22 cellular contexts compared by ENCODE assay signal in genomic region chr2:1889099-1889650, GRCh38.
"Had no signal": no experiment of that assay in that cellular context is flagged by ENCODE, and none has a peak within 500 bp of the region (broad histone marks: within the 10 kb centered on the region; RNA-seq: fewer than 3 reads in every experiment).

No MANE protein-coding gene starts in this region.

- H3K4me3 ChIP-seq: PC-9, Peyer's patch, SJCRH30 had no signal

- H3K9me3 ChIP-seq: Peyer's patch, SJCRH30 had no signal

- H3K4me2 ChIP-seq: KMS-11, PC-9 had no signal

- H3K27ac ChIP-seq: HL-60, KMS-11, PC-9, Peyer's patch, SJCRH30 had no signal

- H3K36me3 ChIP-seq: Peyer's patch, SJCRH30 had no signal

- DNase-seq: MV-4-11; NCI-H1048; NCI-H1105; NCI-H1417; NCI-H1436 treated with DMSO at 0.1 percent for 48 hours; NCI-H1694; NCI-H187 treated with DMSO at 0.1 percent for 48 hours; NCI-H2029 treated with DMSO at 0.1 percent for 48 hours; NCI-H2171 treated with DMSO at 0.1 percent for 48 hours; NCI-H345; NCI-H446 treated with DMSO at 0.1 percent for 48 hours; NCI-H524 treated with DMSO at 0.1 percent for 48 hours; NCI-H69; NCI-H774; NK-92 treated with Interleukin-12 subunit alpha and Interleukin-12 subunit beta, amount 100 ng/mL, for 24 hours; OCI-M1; PC-9; Peyer's patch; SHP77 treated with DMSO at 0.1 percent for 48 hours; SJCRH30 had no signal

- H3K27me3 ChIP-seq: Peyer's patch had no signal

- H2AFZ ChIP-seq: PC-9 had no signal

- H3K4me1 ChIP-seq: Peyer's patch had no signal
